ENCODE assay signal across 23 cellular contexts in the genomic region with DNA sequence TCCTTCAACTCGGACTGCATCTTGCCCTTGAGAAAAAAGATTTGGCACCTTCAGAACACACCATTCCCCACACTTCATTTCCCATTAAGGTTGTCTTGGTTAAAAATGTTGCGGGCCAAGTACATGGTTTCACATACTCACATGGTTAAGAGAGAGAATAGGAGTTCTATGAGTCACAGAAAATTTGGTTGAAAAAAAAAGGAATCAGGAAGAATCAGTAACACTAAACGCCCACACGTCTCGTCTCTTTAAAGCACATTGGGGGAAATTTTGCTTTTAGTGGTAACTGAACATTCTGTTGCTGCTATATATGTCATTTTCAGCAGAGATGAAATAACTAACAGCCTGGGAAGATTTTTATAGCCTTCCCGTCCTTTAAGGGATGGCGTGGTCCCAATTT.
DNase-seq lines count a peak whose midpoint lies in the region; ATAC-seq lines count a peak whose summit lies in the region.
"Had no signal": no experiment of that assay in that cellular context is flagged by ENCODE, and none has a peak within 500 bp of the region (broad histone marks: within the 10 kb centered on the region; RNA-seq: fewer than 3 reads in every experiment).

No MANE protein-coding gene starts in this region.

- DNase-seq in Ammon's horn (ENCODE audit: low spot score): peak; percentile 17
- peak; percentile 53 for DNase-seq in RPMI7951 (ENCODE audit: low read depth)
- no peak for DNase-seq in epithelial cell of prostate (ENCODE audit: low read depth, low spot score)
- DNase-seq in putamen (ENCODE audit: low spot score): peak; percentile 29
- no peak for DNase-seq in NCI-H1436 treated with DMSO at 0.1 percent for 48 hours (lab: John Stamatoyannopoulos, UW)
- DNase-seq in AG08396 (ENCODE audit: low spot score): no peak
- no peak for DNase-seq in iPS-NIHi7 (ENCODE audit: extremely low spot score)
- DNase-seq: ACHN; activated B cell treated with CpG ODN at 0.5 μM for 24 hours; activated CD4-positive, alpha-beta memory T cell treated with anti-CD3 and anti-CD28 coated beads, Interleukin-2, amount 10 ng/mL, durations not matched to agents 7 days and 5 days; activated naive CD4-positive, alpha-beta T cell treated with anti-CD3 and anti-CD28 coated beads for 36 hours; CD4-positive, alpha-beta memory T cell; DND-41; H7; heart right ventricle; immature natural killer cell; NCI-H1417; NCI-H2107; NCI-H510A treated with DMSO at 0.1 percent for 48 hours; occipital lobe had no signal

- no peak for ATAC-seq in HG03469 (IDR thresholded peaks at IDR 0.05; ENCODE audit: unreplicated experiment)
- ATAC-seq: heart right ventricle; stimulated activated effector memory CD8-positive, alpha-beta T cell treated with anti-CD3 and anti-CD28 coated beads, Interleukin-12 subunit alpha, Interleukin-12 subunit beta, amount 100 ng/mL, for 72 hours had no signal

- peak overlapping the region; percentile 34 for H3K27ac ChIP-seq in epithelial cell of prostate
- H3K27ac ChIP-seq: heart right ventricle, right atrium auricular region had no signal

Comparison
In these comparisons a context has a peak if more than half of its experiments do, and no peak if none do; other contexts are left out.
1. DNase-seq: peak in Ammon's horn (single experiment), RPMI7951 (single experiment) and putamen (single experiment); none in epithelial cell of prostate (single experiment), NCI-H1436 treated with DMSO at 0.1 percent for 48 hours (single experiment), AG08396 (single experiment) and iPS-NIHi7 (single experiment).